In genomic region chrY:19698495-19698894, GRCh38 we compare ENCODE assay signal across 9 cellular contexts. TPM values are rescaled to one million over a fixed set of nuclear protein-coding genes. Genes with fewer than 3 reads are reported as not detected.
"Had no signal": no experiment of that assay in that cellular context is flagged by ENCODE, and none has a peak within 500 bp of the region (broad histone marks: within the 10 kb centered on the region; RNA-seq: fewer than 3 reads in every experiment).

No MANE protein-coding gene starts in this region.

- H3K36me3 ChIP-seq: HAP-1 had no signal

- H3K4me3 ChIP-seq: GM23248, GM23338, HAP-1 had no signal

- DNase-seq: GM23248, GOT3, H7, H9, HCEC 1CT, HFFc6 had no signal

- H3K4me1 ChIP-seq: HAP-1 had no signal

- H3K9me3 ChIP-seq: HAP-1 had no signal

- H3K27ac ChIP-seq: GM23248 had no signal

- ATAC-seq: GM23338, HCT116 had no signal

RNA-seq across cellular contexts. Expression of gene KDM5D, which starts 46.0 kb away (rescaled TPM):
- total RNA-seq: H7, H9 had no signal
